1 cellular context compared by ENCODE assay signal in genomic region chr7:17075601-17076000, GRCh38.
TF ChIP-seq lines count a peak whose summit lies in the region.

No MANE protein-coding gene starts in this region.

TF ChIP-seq in IMR-90, 13 proteins besides CTCF, POLR2A, EP300 and RAD21 (continued from another document):
- TF ChIP-seq ELK1 (IDR thresholded peaks at IDR 0.05; ENCODE audit: borderline replicate concordance, low read depth, low read length), result no peak
